Comparison of ENCODE assay signal across 1 cellular context in the genomic region with DNA sequence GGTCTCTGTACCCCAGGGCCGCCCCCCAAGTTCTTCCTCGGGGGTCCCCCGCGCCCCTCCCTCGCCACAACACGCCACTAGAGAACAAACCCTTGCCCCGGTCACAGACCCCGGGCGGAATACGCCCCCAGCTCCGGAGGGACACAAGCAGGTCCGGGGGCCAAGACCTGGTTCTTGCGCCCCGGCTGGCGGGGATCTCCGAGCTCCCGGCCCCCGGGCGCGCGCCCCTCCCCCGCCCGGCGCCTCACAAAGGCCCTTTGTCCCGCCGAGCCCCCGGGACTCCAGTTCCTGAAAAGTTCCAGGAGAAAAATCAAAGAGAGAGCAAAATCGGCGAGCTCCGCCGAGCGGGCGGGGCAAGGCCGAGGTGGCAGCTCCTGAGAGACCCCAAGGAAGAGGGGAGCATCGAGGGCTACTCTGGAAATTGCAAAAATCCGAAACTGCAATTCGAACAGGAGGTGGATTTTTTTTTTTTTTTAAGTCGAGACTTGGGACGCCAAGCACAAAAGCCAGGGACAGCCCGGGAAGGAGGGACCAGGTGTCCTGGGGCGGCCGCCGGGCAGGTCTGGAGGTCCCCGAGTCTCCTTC.
TF ChIP-seq lines count a peak whose summit lies in the region.

No MANE protein-coding gene starts in this region.

TF ChIP-seq in WTC11, 78 proteins besides CTCF, POLR2A, EP300 and RAD21 (continued from another document):
- TF ChIP-seq, protein P1, sequence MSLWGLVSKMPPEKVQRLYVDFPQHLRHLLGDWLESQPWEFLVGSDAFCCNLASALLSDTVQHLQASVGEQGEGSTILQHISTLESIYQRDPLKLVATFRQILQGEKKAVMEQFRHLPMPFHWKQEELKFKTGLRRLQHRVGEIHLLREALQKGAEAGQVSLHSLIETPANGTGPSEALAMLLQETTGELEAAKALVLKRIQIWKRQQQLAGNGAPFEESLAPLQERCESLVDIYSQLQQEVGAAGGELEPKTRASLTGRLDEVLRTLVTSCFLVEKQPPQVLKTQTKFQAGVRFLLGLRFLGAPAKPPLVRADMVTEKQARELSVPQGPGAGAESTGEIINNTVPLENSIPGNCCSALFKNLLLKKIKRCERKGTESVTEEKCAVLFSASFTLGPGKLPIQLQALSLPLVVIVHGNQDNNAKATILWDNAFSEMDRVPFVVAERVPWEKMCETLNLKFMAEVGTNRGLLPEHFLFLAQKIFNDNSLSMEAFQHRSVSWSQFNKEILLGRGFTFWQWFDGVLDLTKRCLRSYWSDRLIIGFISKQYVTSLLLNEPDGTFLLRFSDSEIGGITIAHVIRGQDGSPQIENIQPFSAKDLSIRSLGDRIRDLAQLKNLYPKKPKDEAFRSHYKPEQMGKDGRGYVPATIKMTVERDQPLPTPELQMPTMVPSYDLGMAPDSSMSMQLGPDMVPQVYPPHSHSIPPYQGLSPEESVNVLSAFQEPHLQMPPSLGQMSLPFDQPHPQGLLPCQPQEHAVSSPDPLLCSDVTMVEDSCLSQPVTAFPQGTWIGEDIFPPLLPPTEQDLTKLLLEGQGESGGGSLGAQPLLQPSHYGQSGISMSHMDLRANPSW (CRISPR knock-in tag; conservative IDR thresholded peaks at IDR 0.05; ENCODE audit: low read depth), result no peak
